ENCODE assay signal across 8 cellular contexts in genomic region chr9:37466037-37466709, GRCh38. TPM values are rescaled to one million over a fixed set of nuclear protein-coding genes. Genes with fewer than 3 reads are reported as not detected.
DNase-seq lines count a peak whose midpoint lies in the region; ATAC-seq and TF ChIP-seq lines count a peak whose summit lies in the region.

No MANE protein-coding gene starts in this region.

- ATAC-seq in HG03066 (IDR thresholded peaks at IDR 0.05; ENCODE audit: low read depth, unreplicated experiment) (peak; percentile 12), Right ventricle myocardium superior (ENCODE audit: poor library complexity) (peak; percentile 38), omental fat pad (ENCODE audit: low FRiP score) (peak; percentile 33)
- ATAC-seq in activated naive CD4-positive, alpha-beta T cell treated with anti-CD3 and anti-CD28 coated beads, Interleukin-2, amount 50 U/mL, for 72 hours: peak; percentile 5 to 17

- DNase-seq in activated naive CD4-positive, alpha-beta T cell treated with Interleukin-2 at 50 U/mL for 16 hours: peak; percentile 28
- no peak for DNase-seq in activated naive CD4-positive, alpha-beta T cell (lab: John Stamatoyannopoulos, UW)
- DNase-seq in NCI-H774 (lab: John Stamatoyannopoulos, UW): peak; percentile 5
- peak; percentile 27 to 62 for DNase-seq in activated naive CD4-positive, alpha-beta T cell treated with anti-CD3 and anti-CD28 coated beads, Interleukin-2, amount 50 U/mL, for 72 hours (ENCODE audit: low spot score in 2 of 2)
- peak; percentile 79 for DNase-seq in Right ventricle myocardium superior
- peak; percentile 48 for DNase-seq in omental fat pad (ENCODE audit: low spot score)
- DNase-seq in NCI-H524 treated with DMSO at 0.1 percent for 48 hours (lab: John Stamatoyannopoulos, UW): no peak

- TF ChIP-seq CTCF in omental fat pad (IDR thresholded peaks at IDR 0.05): no peak

- peak overlapping the region; percentile 99 for H3K27ac Mint-ChIP-seq in activated naive CD4-positive, alpha-beta T cell treated with anti-CD3 and anti-CD28 coated beads, Interleukin-2, amount 50 U/mL, for 72 hours

- H3K36me3 Mint-ChIP-seq in activated naive CD4-positive, alpha-beta T cell treated with anti-CD3 and anti-CD28 coated beads, Interleukin-2, amount 50 U/mL, for 72 hours: peaks cover 16 to 22% of the 10 kb centered on the region in 2 donors

- H3K9me3 Mint-ChIP-seq in activated naive CD4-positive, alpha-beta T cell treated with anti-CD3 and anti-CD28 coated beads, Interleukin-2, amount 50 U/mL, for 72 hours: no peaks in the 10 kb centered on the region

- intact Hi-C loops in Right ventricle myocardium superior (cut with DNase I): no loop called here

RNA-seq across cellular contexts. Expression of gene ZBTB5, which starts 0.9 kb away (rescaled TPM):
- total RNA-seq in activated naive CD4-positive, alpha-beta T cell treated with anti-CD3 and anti-CD28 coated beads, Interleukin-2, amount 50 U/mL, for 72 hours: 10 to 100 TPM; 10.6 to 25.6 TPM
- total RNA-seq in Right ventricle myocardium superior: 4.4 TPM
- total RNA-seq in omental fat pad: 1 to 10 TPM; 7.4 to 8.7 (median 7.8) TPM

RNA-seq across cellular contexts. Expression of gene POLR1E, which starts 19.6 kb away (rescaled TPM):
- total RNA-seq in activated naive CD4-positive, alpha-beta T cell treated with anti-CD3 and anti-CD28 coated beads, Interleukin-2, amount 50 U/mL, for 72 hours: 10 to 100 TPM; 60.3 to 66.6 TPM
- total RNA-seq in Right ventricle myocardium superior (10.2 TPM), omental fat pad (10 to 100 TPM; 23.6 to 59.1 (median 41.6) TPM)

RNA-seq across cellular contexts. Expression of gene GRHPR, which starts 43.7 kb away (rescaled TPM):
- total RNA-seq in activated naive CD4-positive, alpha-beta T cell treated with anti-CD3 and anti-CD28 coated beads, Interleukin-2, amount 50 U/mL, for 72 hours: 10 to 100 TPM; 65.6 to 80.2 TPM
- 109 TPM for total RNA-seq in Right ventricle myocardium superior
- 100 to 1,000 TPM in 3 of 4 donors, 10 to 100 TPM in 1; 92.8 to 162 (median 142) TPM for total RNA-seq in omental fat pad

Comparison
In these comparisons a context has a peak if more than half of its experiments do, and no peak if none do; other contexts are left out.
1. DNase-seq: peak in activated naive CD4-positive, alpha-beta T cell treated with Interleukin-2 at 50 U/mL for 16 hours (single experiment), NCI-H774 (single experiment), activated naive CD4-positive, alpha-beta T cell treated with anti-CD3 and anti-CD28 coated beads, Interleukin-2, amount 50 U/mL, for 72 hours (2 of 2), Right ventricle myocardium superior (single experiment) and omental fat pad (single experiment); none in activated naive CD4-positive, alpha-beta T cell (0 of 4) and NCI-H524 treated with DMSO at 0.1 percent for 48 hours (single experiment).
2. Peak in every context shown above with its lines, with median percentiles within 50 percentile points of each other: ATAC-seq.